Comparison of ENCODE assay signal across 7 cellular contexts in the genomic region with DNA sequence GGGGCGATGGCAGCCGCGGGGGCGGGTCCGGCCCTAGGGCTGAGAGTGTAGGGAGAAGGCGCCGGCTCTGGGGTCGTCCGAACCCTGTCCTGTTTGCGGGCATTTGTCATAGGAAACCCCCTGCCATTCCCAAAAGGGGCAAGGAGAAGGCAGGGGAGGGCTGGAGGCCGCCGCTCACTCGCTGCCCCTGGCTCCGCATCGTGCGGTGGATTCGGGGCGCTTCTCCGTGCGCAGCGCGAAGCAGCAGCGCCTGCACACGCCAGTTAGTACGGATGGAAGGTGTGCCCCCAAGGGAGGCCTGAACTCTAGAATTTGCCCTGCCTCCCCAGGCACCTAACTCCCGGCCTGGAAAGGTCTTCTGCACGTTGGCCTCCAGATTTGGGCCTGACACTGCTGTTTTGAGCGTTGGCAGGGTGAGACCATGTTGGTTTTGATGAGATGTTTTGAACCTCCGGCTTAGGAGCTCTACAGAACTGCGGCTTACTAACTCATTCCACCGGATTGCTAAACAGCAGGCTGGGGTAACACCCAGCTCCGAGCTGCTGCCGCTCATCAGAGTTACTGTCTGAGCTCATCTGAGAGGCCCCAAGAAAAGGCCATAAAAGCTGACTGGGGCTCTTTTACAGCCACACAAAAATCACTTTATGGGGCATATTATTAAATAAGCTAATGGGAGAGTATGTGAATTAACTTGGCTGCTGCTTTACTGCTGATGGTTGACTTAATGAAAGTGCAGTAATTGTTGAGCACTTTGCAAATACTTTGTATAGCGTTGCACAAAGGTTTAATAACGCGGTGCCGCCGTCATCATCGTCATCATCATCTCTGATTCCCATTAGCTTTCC. TPM values are rescaled to one million over a fixed set of nuclear protein-coding genes. Genes with fewer than 3 reads are reported as not detected.
A peak's percentile ranks its signal among the peaks of the same experiment; 100 is the strongest.
DNase-seq lines count a peak whose midpoint lies in the region; ATAC-seq, FAIRE-seq and TF ChIP-seq lines count a peak whose summit lies in the region.

No MANE protein-coding gene starts in this region.

- H3F3A ChIP-seq in PC-3 (ENCODE audit: low read length, unreplicated experiment), result no peaks in the 10 kb centered on the region

- POLR2A ChIA-PET in PC-3 (lab: Charles Lee; ENCODE audit: unreplicated experiment), result no interaction called here

- DNase-seq in GM18507 (ENCODE audit: extremely low spot score, insufficient read length, low read depth), result no peak
- peak; percentile 9 for DNase-seq in PC-3
- peak; percentile 67 for DNase-seq in astrocyte of the hippocampus (ENCODE audit: low read depth, low spot score)
- no peak for DNase-seq in kidney glomerular epithelial cell (lab: John Stamatoyannopoulos, UW)

- BruUV-seq in PC-3 (replicated peaks; lab: Mats Ljungman, UMichigan), result TSS peak; percentile 38

- no peak overlapping the region for H3K27ac ChIP-seq in PC-3 (ENCODE audit: low read length)
- H3K27ac ChIP-seq in iPS-18a (ENCODE audit: low read length), result no peak overlapping the region

- no peaks in the 10 kb centered on the region for H4K20me1 ChIP-seq in PC-3 (ENCODE audit: low read length)

- H3K27me3 ChIP-seq in PC-3 (ENCODE audit: low read length), result no peaks in the 10 kb centered on the region
- H3K27me3 ChIP-seq in iPS-18a (ENCODE audit: control insufficient read depth, insufficient read depth, low read length), result peaks cover 62% of the 10 kb centered on the region
- peaks cover 26% of the 10 kb centered on the region for H3K27me3 ChIP-seq in skeletal muscle satellite cell (ENCODE audit: control insufficient read depth, insufficient read depth, low read length)

- peak overlapping the region; percentile 26; the same call in 1 of the 2 replicates for H3K9ac ChIP-seq in PC-3 (ENCODE audit: low read length)
- peak overlapping the region; percentile 70 for H3K9ac ChIP-seq in iPS-18a (ENCODE audit: low read length)
- H3K9ac ChIP-seq in skeletal muscle satellite cell (ENCODE audit: low read depth, low read length), result peak overlapping the region; percentile 86

- peak overlapping the region; percentile 76; the same call in 1 of the 2 replicates for H2AFZ ChIP-seq in PC-3 (ENCODE audit: low read length)

- peak overlapping the region; percentile 80 for H3K4me2 ChIP-seq in PC-3 (ENCODE audit: low read length)
- peak overlapping the region; percentile 99 for H3K4me2 ChIP-seq in skeletal muscle satellite cell (ENCODE audit: low read length)

- intact Hi-C loops in PC-3 (cut with micrococcal nuclease), result no loop called here

- H3K4me3 ChIP-seq in PC-3 (ENCODE audit: low read length), result peak overlapping the region; percentile 67
- H3K4me3 ChIP-seq in iPS-18a (ENCODE audit: low read length), result peak overlapping the region; percentile 88
- peak overlapping the region; percentile 90 for H3K4me3 ChIP-seq in skeletal muscle satellite cell (ENCODE audit: low read length)

- H3K79me2 ChIP-seq in PC-3 (ENCODE audit: low read length), result no peaks in the 10 kb centered on the region

- TF ChIP-seq CTCF in PC-3 (conservative IDR thresholded peaks at IDR 0.05; ENCODE audit: low read depth, low read length), result no peak

- CTCF ChIA-PET in PC-3 (lab: Charles Lee), result interaction anchor here (0.7 kb wide), 1 partner anchor 142 kb away, joined by 4 read pairs; no protein-coding TSS in a partner anchor

- no peaks in the 10 kb centered on the region for H3K9me2 ChIP-seq in PC-3 (replicated peaks; ENCODE audit: low read length)

- peak; percentile 56 for FAIRE-seq in GM18507 (lab: Jason Lieb, UNC)

- H3K9me3 ChIP-seq in PC-3 (ENCODE audit: low read length) (no peaks in the 10 kb centered on the region), iPS-18a (ENCODE audit: control insufficient read depth, low read depth, low read length) (no peaks in the 10 kb centered on the region), skeletal muscle satellite cell (replicated peaks; ENCODE audit: low read length) (no peaks in the 10 kb centered on the region)

- H3K36me3 ChIP-seq in PC-3 (ENCODE audit: low read depth, low read length) (no peaks in the 10 kb centered on the region), iPS-18a (ENCODE audit: control insufficient read depth, low read depth, low read length) (no peaks in the 10 kb centered on the region), skeletal muscle satellite cell (ENCODE audit: insufficient read depth, low read length) (no peaks in the 10 kb centered on the region)

- H3K4me1 ChIP-seq in PC-3 (ENCODE audit: insufficient read depth, low read length) (peaks cover 8% of the 10 kb centered on the region; the same call in 1 of the 2 replicates), iPS-18a (ENCODE audit: control insufficient read depth, low read depth, low read length) (peaks cover 16% of the 10 kb centered on the region), skeletal muscle satellite cell (ENCODE audit: control insufficient read depth, insufficient read depth, low read length) (peaks cover 12% of the 10 kb centered on the region)

- ATAC-seq in HG02642 (IDR thresholded peaks at IDR 0.05; ENCODE audit: poor library complexity, unreplicated experiment) (peak; percentile 30), PC-3 (peak; percentile 35)

RNA-seq across cellular contexts. Expression of a gene that starts 1.0 kb away (rescaled TPM):
- total RNA-seq in PC-3 (2014; rRNA removed), result 0.69 and 2.3 TPM in 2 replicates
- total RNA-seq in skeletal muscle satellite cell (2012; rRNA removed), result 7.4 and 9.9 TPM in 2 replicates

Comparison
In these comparisons a context has a peak if more than half of its experiments do, and no peak if none do; other contexts are left out.
1. DNase-seq: peak in PC-3 (single experiment) and astrocyte of the hippocampus (single experiment); none in GM18507 (single experiment) and kidney glomerular epithelial cell (single experiment).
2. H3K9ac ChIP-seq: peak in every context shown above with its lines; median percentile 86 in skeletal muscle satellite cell; 70 in iPS-18a; 26 in PC-3.
3. Peak in every context shown above with its lines, with median percentiles within 50 percentile points of each other: H3K4me3 ChIP-seq.